In the genomic region with DNA sequence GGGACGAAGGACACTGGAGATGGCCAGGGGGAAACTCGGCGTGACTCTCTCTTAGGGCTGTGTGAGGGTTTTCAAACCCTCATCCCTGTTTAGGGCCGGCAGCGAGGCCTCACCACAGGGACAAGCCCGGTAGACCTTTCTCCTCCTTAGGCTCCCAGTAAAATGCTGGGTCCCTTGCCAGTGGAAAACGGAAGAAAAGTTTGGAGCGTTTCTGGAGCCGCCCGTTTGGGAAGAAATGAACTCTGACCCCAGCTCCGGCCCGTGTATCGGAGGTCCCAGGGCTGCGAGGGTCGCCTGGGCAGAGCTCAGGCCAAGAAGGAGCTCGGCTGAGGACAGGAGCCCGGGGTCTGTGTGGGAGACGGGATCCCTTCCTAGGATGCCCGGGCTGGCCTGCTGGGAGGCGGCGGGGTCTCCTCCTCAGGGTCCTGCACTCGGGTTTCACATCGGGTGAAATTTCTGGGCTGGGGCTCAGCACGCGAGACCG, we compare ENCODE assay signal across 8 cellular contexts. TPM values are rescaled to one million over a fixed set of nuclear protein-coding genes. Genes with fewer than 3 reads are reported as not detected.
DNase-seq lines count a peak whose midpoint lies in the region; ATAC-seq and TF ChIP-seq lines count a peak whose summit lies in the region.

No MANE protein-coding gene starts in this region.

- H3K27me3 ChIP-seq in H9 (ENCODE audit: insufficient read depth, low read length) (no peaks in the 10 kb centered on the region; the same call in 1 of the 2 replicates), cardiac muscle cell (peaks cover 28% of the 10 kb centered on the region)

- H4K20me1 ChIP-seq in H9 (ENCODE audit: control insufficient read depth, insufficient read depth, insufficient read length), result no peaks in the 10 kb centered on the region

- H3K36me3 Mint-ChIP-seq in H9 (ENCODE audit: insufficient read depth in 1 of 3, low read depth in 3 of 3) (no peaks in the 10 kb centered on the region; a peak in 2 of 7 replicates), WTC11 (no peaks in the 10 kb centered on the region)

- no peak overlapping the region for H3K14ac ChIP-seq in H9 (ENCODE audit: insufficient read depth, low read length)

- no peak overlapping the region for H2AK5ac ChIP-seq in H9 (ENCODE audit: insufficient read length, low read length)

- TF ChIP-seq CTCF in H9 (conservative IDR thresholded peaks at IDR 0.05), result no peak
- TF ChIP-seq CTCF in WTC11 (IDR thresholded peaks at IDR 0.05), result no peak
- TF ChIP-seq CTCF in cardiac muscle cell (IDR thresholded peaks at IDR 0.05; ENCODE audit: low read depth, low read length), result no peak
- TF ChIP-seq CTCF in retinal pigment epithelial cell (conservative IDR thresholded peaks at IDR 0.05; ENCODE audit: low read depth, low read length), result no peak

- H3K4me1 Mint-ChIP-seq in H9 (peaks cover 3 to 15% of the 10 kb centered on the region in 2 experiments; a peak in 3 of 4 replicates), WTC11 (peaks cover 6% of the 10 kb centered on the region)

- CTCF ChIA-PET in WTC11 (lab: Charles Lee), result interaction anchor here (0.5 to 6.2 kb wide), 13 partner anchors 7 to 602 kb away, joined by 3 to 95 read pairs (median 5); a partner anchor contains a TSS

- H3K79me2 ChIP-seq in H9 (ENCODE audit: insufficient read depth, low read length), result no peaks in the 10 kb centered on the region

- no peak overlapping the region for H4K8ac ChIP-seq in H9 (replicated peaks; ENCODE audit: insufficient read length, low read depth, low read length)

- H2BK120ac ChIP-seq in H9 (ENCODE audit: low read depth, low read length, poor library complexity, severe bottlenecking), result no peak overlapping the region

- DNase-seq in ACHN (peak; percentile 46), H9 (no peak), WTC11 (ENCODE audit: low spot score) (no peak), cardiac muscle cell (ENCODE audit: low read depth in 1 of 2, low spot score in 1 of 2) (peak; percentile 24 to 25), retinal pigment epithelial cell (ENCODE audit: low read depth) (no peak), NCI-H1092 (lab: John Stamatoyannopoulos, UW) (no peak), NCI-H2029 treated with DMSO at 0.1 percent for 48 hours (lab: John Stamatoyannopoulos, UW) (no peak)

- H3K4me3 ChIP-seq in cardiac muscle cell (peak overlapping the region; percentile 45), retinal pigment epithelial cell (ENCODE audit: low read length) (peak overlapping the region; percentile 66)

- H4K91ac ChIP-seq in H9 (ENCODE audit: insufficient read length, low read depth, low read length), result no peak overlapping the region

- H3K9me3 ChIP-seq in H9 (ENCODE audit: control insufficient read depth, low read depth, low read length) (no peaks in the 10 kb centered on the region), cardiac muscle cell (ENCODE audit: low read depth) (no peaks in the 10 kb centered on the region)

- H3K27ac Mint-ChIP-seq in H9 (no peak overlapping the region), WTC11 (peak overlapping the region; percentile 80)

- no peaks in the 10 kb centered on the region for H3K79me1 ChIP-seq in H9 (ENCODE audit: insufficient read depth, low read depth, low read length, poor library complexity, severe bottlenecking)

- H3K4me1 ChIP-seq in H9 (ENCODE audit: insufficient read depth, low read length), result peaks cover 2% of the 10 kb centered on the region; the same call in 1 of the 2 replicates
- H3K4me1 ChIP-seq in cardiac muscle cell (ENCODE audit: low read depth), result no peaks in the 10 kb centered on the region

- whole genome bisulfite sequencing in H9 (ENCODE audit: extremely low coverage, insufficient read length, low lambda C conversion rate), result no CpG with 5 or more reads among the region's 26 CpGs

- H3T11ph ChIP-seq in H9 (ENCODE audit: low read length), result no peak overlapping the region

- peaks cover 13% of the 10 kb centered on the region for H3K23me2 ChIP-seq in H9 (ENCODE audit: insufficient read length, low read depth, low read length, poor library complexity, severe bottlenecking)

- no peak overlapping the region for H3K18ac ChIP-seq in H9 (ENCODE audit: insufficient read length, low read depth, low read length)

- no peak overlapping the region for H2BK12ac ChIP-seq in H9 (ENCODE audit: insufficient read length, low read depth, low read length)

- in situ Hi-C loops in ACHN (cut with HindIII; ENCODE audit: low pct_ligation_motif_present, low pct_unique_long_range_greater_than_20kb, low sequenced_read_pairs), result no loop called here

- POLR2A ChIA-PET in WTC11 (lab: Charles Lee), result interaction anchor here (0.5 to 3.4 kb wide), 10 partner anchors 8 to 254 kb away, joined by 3 to 41 read pairs (median 4); a partner anchor contains a TSS

- H3K36me3 ChIP-seq in cardiac muscle cell, result no peaks in the 10 kb centered on the region

- H3K9ac ChIP-seq in H9 (ENCODE audit: extremely low read depth, insufficient read length, low read length), result no peak overlapping the region

- H2BK15ac ChIP-seq in H9 (ENCODE audit: low read depth, low read length), result no peak overlapping the region

- no peak overlapping the region for H3K23ac ChIP-seq in H9 (ENCODE audit: insufficient read length, low read depth, low read length)

- H3K9me3 Mint-ChIP-seq in H9, result peaks cover 0 to 8% of the 10 kb centered on the region in 2 experiments; a peak in 4 of 5 replicates
- no peaks in the 10 kb centered on the region for H3K9me3 Mint-ChIP-seq in WTC11

- no peak overlapping the region for H3K27ac ChIP-seq in H9 (ENCODE audit: insufficient read length, low read depth, low read length)
- no peak overlapping the region for H3K27ac ChIP-seq in cardiac muscle cell

- ATAC-seq in WTC11, result peak; percentile 2
- no peak for ATAC-seq in HG02588 (IDR thresholded peaks at IDR 0.05; ENCODE audit: unreplicated experiment)

- no peak overlapping the region for H4K5ac ChIP-seq in H9 (ENCODE audit: insufficient read length, low read depth, low read length)

- no peak overlapping the region for H3K4ac ChIP-seq in H9 (ENCODE audit: low read depth, low read length)

- peak overlapping the region; percentile 92 for H3K4me2 ChIP-seq in H9 (ENCODE audit: insufficient read depth, insufficient read length, low read length)

- no peak overlapping the region for H2BK20ac ChIP-seq in H9 (ENCODE audit: low read depth, low read length, poor library complexity, severe bottlenecking)

- H3K27me3 Mint-ChIP-seq in H9 (ENCODE audit: low read depth) (peaks cover 30% of the 10 kb centered on the region), WTC11 (ENCODE audit: low read depth) (peaks cover 32% of the 10 kb centered on the region)

- H2AFZ ChIP-seq in H9 (ENCODE audit: low read length), result no peak overlapping the region

- no peak overlapping the region for H2BK5ac ChIP-seq in H9 (ENCODE audit: insufficient read length, low read length)

- no peak overlapping the region for H3K56ac ChIP-seq in H9 (ENCODE audit: insufficient read length, low read depth, low read length)

- H3K4me3 Mint-ChIP-seq in H9, result peak overlapping the region; percentile 77 to 95
- H3K4me3 Mint-ChIP-seq in WTC11, result peak overlapping the region; percentile 91

TF ChIP-seq in WTC11, 78 proteins besides CTCF, POLR2A, EP300 and RAD21:
- no peak for TF ChIP-seq NFE2L1 (CRISPR knock-in tag; IDR thresholded peaks at IDR 0.05)
- TF ChIP-seq, protein P1, sequence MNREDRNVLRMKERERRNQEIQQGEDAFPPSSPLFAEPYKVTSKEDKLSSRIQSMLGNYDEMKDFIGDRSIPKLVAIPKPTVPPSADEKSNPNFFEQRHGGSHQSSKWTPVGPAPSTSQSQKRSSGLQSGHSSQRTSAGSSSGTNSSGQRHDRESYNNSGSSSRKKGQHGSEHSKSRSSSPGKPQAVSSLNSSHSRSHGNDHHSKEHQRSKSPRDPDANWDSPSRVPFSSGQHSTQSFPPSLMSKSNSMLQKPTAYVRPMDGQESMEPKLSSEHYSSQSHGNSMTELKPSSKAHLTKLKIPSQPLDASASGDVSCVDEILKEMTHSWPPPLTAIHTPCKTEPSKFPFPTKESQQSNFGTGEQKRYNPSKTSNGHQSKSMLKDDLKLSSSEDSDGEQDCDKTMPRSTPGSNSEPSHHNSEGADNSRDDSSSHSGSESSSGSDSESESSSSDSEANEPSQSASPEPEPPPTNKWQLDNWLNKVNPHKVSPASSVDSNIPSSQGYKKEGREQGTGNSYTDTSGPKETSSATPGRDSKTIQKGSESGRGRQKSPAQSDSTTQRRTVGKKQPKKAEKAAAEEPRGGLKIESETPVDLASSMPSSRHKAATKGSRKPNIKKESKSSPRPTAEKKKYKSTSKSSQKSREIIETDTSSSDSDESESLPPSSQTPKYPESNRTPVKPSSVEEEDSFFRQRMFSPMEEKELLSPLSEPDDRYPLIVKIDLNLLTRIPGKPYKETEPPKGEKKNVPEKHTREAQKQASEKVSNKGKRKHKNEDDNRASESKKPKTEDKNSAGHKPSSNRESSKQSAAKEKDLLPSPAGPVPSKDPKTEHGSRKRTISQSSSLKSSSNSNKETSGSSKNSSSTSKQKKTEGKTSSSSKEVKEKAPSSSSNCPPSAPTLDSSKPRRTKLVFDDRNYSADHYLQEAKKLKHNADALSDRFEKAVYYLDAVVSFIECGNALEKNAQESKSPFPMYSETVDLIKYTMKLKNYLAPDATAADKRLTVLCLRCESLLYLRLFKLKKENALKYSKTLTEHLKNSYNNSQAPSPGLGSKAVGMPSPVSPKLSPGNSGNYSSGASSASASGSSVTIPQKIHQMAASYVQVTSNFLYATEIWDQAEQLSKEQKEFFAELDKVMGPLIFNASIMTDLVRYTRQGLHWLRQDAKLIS (CRISPR knock-in tag; IDR thresholded peaks at IDR 0.05; ENCODE audit: borderline replicate concordance), result no peak

RNA-seq across cellular contexts. Expression of a gene that starts 23.2 kb away (rescaled TPM):
- 6.2 and 6.4 TPM in 2 replicates for total RNA-seq in H9 (2021)
- 8.9 to 11.6 TPM (median 10.3 TPM) in 3 replicates for total RNA-seq in WTC11 (2021)
- total RNA-seq in cardiac muscle cell, result 7.5 and 8.4 TPM in 2 replicates
- 10.1 and 13.6 TPM in 2 replicates for polyA plus RNA-seq in cardiac muscle cell

RNA-seq across cellular contexts. Expression of a gene that starts 29.9 kb away (rescaled TPM):
- total RNA-seq in H9 (2021) (not detected in 2 replicates), WTC11 (2021) (0.27 to 0.46 TPM (median 0.44 TPM) in 3 replicates), cardiac muscle cell (not detected in 2 replicates)
- not detected in 2 replicates for polyA plus RNA-seq in cardiac muscle cell

RNA-seq across cellular contexts. Expression of a gene that starts 45.7 kb away (rescaled TPM):
- total RNA-seq in H9 (2021) (16.8 and 18.8 TPM in 2 replicates), WTC11 (2021) (17.7 to 22.7 TPM (median 21.3 TPM) in 3 replicates), cardiac muscle cell (26.7 and 37.3 TPM in 2 replicates)
- polyA plus RNA-seq in cardiac muscle cell, result 13.2 and 14.4 TPM in 2 replicates

RNA-seq across cellular contexts. Expression of a gene that starts 59.0 kb away (rescaled TPM):
- total RNA-seq in H9 (2021), result 207 and 212 TPM in 2 replicates
- 263 to 286 TPM (median 271 TPM) in 3 replicates for total RNA-seq in WTC11 (2021)
- 0.42 and 0.78 TPM in 2 replicates for total RNA-seq in cardiac muscle cell
- polyA plus RNA-seq in cardiac muscle cell, result 0.74 TPM in 1 of 2 replicates, not detected in the other

Comparison
In these comparisons a context has a peak if more than half of its experiments do, and no peak if none do; other contexts are left out.
1. DNase-seq: peak in ACHN (single experiment) and cardiac muscle cell (2 of 2); none in H9 (single experiment), WTC11 (single experiment), retinal pigment epithelial cell (single experiment), NCI-H1092 (single experiment) and NCI-H2029 treated with DMSO at 0.1 percent for 48 hours (single experiment).